Comparison of ENCODE assay signal across 2 cellular contexts in genomic region chr5:150409638-150410523, GRCh38.
TF ChIP-seq lines count a peak whose summit lies in the region.

No MANE protein-coding gene starts in this region.

TF ChIP-seq in HEK293, 187 proteins besides CTCF, POLR2A, EP300 and RAD21 (continued from another document):
- peak; percentile 60 for TF ChIP-seq ZBTB17 (tag by site-specific recombination; IDR thresholded peaks at IDR 0.05)
- TF ChIP-seq PRDM10 (tag by site-specific recombination; IDR thresholded peaks at IDR 0.05), result peak; percentile 92
- TF ChIP-seq ZNF664 (tag by site-specific recombination; IDR thresholded peaks at IDR 0.05), result 0 out of 2 replicates have a peak, but pooled peaks have one; percentile 51
- no peak for TF ChIP-seq ZNF121 (tag by site-specific recombination; IDR thresholded peaks at IDR 0.05)
- no peak for TF ChIP-seq WT1 (tag by site-specific recombination; IDR thresholded peaks at IDR 0.05)
- TF ChIP-seq ZNF777 (tag by site-specific recombination; IDR thresholded peaks at IDR 0.05; ENCODE audit: borderline replicate concordance), result peak; percentile 90

TF ChIP-seq in GM12878, 131 proteins besides CTCF, POLR2A, EP300 and RAD21 (continued from another document and continues in another):
- TF ChIP-seq, protein P1, sequence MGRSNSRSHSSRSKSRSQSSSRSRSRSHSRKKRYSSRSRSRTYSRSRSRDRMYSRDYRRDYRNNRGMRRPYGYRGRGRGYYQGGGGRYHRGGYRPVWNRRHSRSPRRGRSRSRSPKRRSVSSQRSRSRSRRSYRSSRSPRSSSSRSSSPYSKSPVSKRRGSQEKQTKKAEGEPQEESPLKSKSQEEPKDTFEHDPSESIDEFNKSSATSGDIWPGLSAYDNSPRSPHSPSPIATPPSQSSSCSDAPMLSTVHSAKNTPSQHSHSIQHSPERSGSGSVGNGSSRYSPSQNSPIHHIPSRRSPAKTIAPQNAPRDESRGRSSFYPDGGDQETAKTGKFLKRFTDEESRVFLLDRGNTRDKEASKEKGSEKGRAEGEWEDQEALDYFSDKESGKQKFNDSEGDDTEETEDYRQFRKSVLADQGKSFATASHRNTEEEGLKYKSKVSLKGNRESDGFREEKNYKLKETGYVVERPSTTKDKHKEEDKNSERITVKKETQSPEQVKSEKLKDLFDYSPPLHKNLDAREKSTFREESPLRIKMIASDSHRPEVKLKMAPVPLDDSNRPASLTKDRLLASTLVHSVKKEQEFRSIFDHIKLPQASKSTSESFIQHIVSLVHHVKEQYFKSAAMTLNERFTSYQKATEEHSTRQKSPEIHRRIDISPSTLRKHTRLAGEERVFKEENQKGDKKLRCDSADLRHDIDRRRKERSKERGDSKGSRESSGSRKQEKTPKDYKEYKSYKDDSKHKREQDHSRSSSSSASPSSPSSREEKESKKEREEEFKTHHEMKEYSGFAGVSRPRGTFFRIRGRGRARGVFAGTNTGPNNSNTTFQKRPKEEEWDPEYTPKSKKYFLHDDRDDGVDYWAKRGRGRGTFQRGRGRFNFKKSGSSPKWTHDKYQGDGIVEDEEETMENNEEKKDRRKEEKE (IDR thresholded peaks at IDR 0.05), result peak; percentile 76
- TF ChIP-seq NR2F1 (conservative IDR thresholded peaks at IDR 0.05) (0 out of 2 replicates have a peak, but pooled peaks have one; percentile 5), SMC3 (IDR thresholded peaks at IDR 0.05; ENCODE audit: borderline replicate concordance, low read length) (no peak), NFYA (IDR thresholded peaks at IDR 0.05; ENCODE audit: borderline replicate concordance, low read depth, low read length) (no peak), POLR2AphosphoS5 (IDR thresholded peaks at IDR 0.05; ENCODE audit: low read length) (peak; percentile 88), NRF1 (conservative IDR thresholded peaks at IDR 0.05; ENCODE audit: low read depth, low read length) (no peak), BMI1 (IDR thresholded peaks at IDR 0.05; ENCODE audit: borderline replicate concordance) (peak; percentile 83), HDAC2 (IDR thresholded peaks at IDR 0.05) (no peak), PAX8 (IDR thresholded peaks at IDR 0.05) (peak; percentile 28; the same call in 1 of the 2 replicates), SIN3A (IDR thresholded peaks at IDR 0.05; ENCODE audit: low read depth, low read length) (no peak), RELA (IDR thresholded peaks at IDR 0.05; ENCODE audit: borderline replicate concordance, partially characterized antibody) (no peak), HDGF (IDR thresholded peaks at IDR 0.05) (no peak), CREM (IDR thresholded peaks at IDR 0.05; ENCODE audit: low read depth) (peak; percentile 95), ETV6 (conservative IDR thresholded peaks at IDR 0.05 in 1 of 2, IDR thresholded peaks at IDR 0.05 in 1 of 2; ENCODE audit: borderline replicate concordance in 1 of 2, low read depth in 1 of 2) (no peak), BCL3 (IDR thresholded peaks at IDR 0.05; ENCODE audit: borderline replicate concordance, insufficient read depth, low read depth, low read length, poor library complexity, severe bottlenecking) (no peak), PAX5 (IDR thresholded peaks at IDR 0.05; ENCODE audit: borderline replicate concordance, low read depth, low read length) (peak; percentile 54; the same call in 1 of the 2 replicates), ZZZ3 (IDR thresholded peaks at IDR 0.05; ENCODE audit: control insufficient read depth, insufficient read length, low read depth) (no peak), CREB1 (IDR thresholded peaks at IDR 0.05; ENCODE audit: low read depth) (no peak), GATAD2B (conservative IDR thresholded peaks at IDR 0.05; ENCODE audit: low read depth) (0 out of 2 replicates have a peak, but pooled peaks have one; percentile 62), EED (IDR thresholded peaks at IDR 0.05; ENCODE audit: low read depth) (peak; percentile 43; the same call in 1 of the 2 replicates), KLF5 (IDR thresholded peaks at IDR 0.05; ENCODE audit: partially characterized antibody) (no peak), BHLHE40 (IDR thresholded peaks at IDR 0.05; ENCODE audit: borderline replicate concordance in 1 of 2, low read depth in 2 of 2, low read length in 1 of 2) (peak in 1 of 2 experiments; percentile 28; a peak in 2 of 4 replicates), RAD51 (IDR thresholded peaks at IDR 0.05) (no peak), IRF5 (IDR thresholded peaks at IDR 0.05; ENCODE audit: borderline replicate concordance) (no peak), MXI1 (IDR thresholded peaks at IDR 0.05; ENCODE audit: low read depth, low read length) (no peak; the same call in 1 of the 2 replicates), CHD2 (IDR thresholded peaks at IDR 0.05; ENCODE audit: borderline replicate concordance, low read depth, low read length) (no peak), SMAD1 (IDR thresholded peaks at IDR 0.05; ENCODE audit: low read depth, partially characterized antibody) (peak; percentile 36), E4F1 (IDR thresholded peaks at IDR 0.05; ENCODE audit: borderline replicate concordance, partially characterized antibody) (no peak), CHD1 (IDR thresholded peaks at IDR 0.05; ENCODE audit: low read depth, low read length) (0 out of 2 replicates have a peak, but pooled peaks have one; percentile 2), CHD4 (IDR thresholded peaks at IDR 0.05) (no peak), TARDBP (IDR thresholded peaks at IDR 0.05; ENCODE audit: borderline replicate concordance) (no peak), STAT3 (IDR thresholded peaks at IDR 0.05; ENCODE audit: low read depth, low read length) (no peak), SMAD5 (IDR thresholded peaks at IDR 0.05; ENCODE audit: low read depth) (no peak; the same call in none of the 2 replicates), SPI1 (IDR thresholded peaks at IDR 0.05; ENCODE audit: borderline replicate concordance, insufficient read depth, low read depth, low read length) (no peak; the same call in 1 of the 2 replicates), ZNF207 (IDR thresholded peaks at IDR 0.05; ENCODE audit: borderline replicate concordance) (no peak), RCOR1 (conservative IDR thresholded peaks at IDR 0.05; ENCODE audit: low read depth, low read length) (no peak; the same call in 1 of the 2 replicates)
- TF ChIP-seq, protein P2, sequence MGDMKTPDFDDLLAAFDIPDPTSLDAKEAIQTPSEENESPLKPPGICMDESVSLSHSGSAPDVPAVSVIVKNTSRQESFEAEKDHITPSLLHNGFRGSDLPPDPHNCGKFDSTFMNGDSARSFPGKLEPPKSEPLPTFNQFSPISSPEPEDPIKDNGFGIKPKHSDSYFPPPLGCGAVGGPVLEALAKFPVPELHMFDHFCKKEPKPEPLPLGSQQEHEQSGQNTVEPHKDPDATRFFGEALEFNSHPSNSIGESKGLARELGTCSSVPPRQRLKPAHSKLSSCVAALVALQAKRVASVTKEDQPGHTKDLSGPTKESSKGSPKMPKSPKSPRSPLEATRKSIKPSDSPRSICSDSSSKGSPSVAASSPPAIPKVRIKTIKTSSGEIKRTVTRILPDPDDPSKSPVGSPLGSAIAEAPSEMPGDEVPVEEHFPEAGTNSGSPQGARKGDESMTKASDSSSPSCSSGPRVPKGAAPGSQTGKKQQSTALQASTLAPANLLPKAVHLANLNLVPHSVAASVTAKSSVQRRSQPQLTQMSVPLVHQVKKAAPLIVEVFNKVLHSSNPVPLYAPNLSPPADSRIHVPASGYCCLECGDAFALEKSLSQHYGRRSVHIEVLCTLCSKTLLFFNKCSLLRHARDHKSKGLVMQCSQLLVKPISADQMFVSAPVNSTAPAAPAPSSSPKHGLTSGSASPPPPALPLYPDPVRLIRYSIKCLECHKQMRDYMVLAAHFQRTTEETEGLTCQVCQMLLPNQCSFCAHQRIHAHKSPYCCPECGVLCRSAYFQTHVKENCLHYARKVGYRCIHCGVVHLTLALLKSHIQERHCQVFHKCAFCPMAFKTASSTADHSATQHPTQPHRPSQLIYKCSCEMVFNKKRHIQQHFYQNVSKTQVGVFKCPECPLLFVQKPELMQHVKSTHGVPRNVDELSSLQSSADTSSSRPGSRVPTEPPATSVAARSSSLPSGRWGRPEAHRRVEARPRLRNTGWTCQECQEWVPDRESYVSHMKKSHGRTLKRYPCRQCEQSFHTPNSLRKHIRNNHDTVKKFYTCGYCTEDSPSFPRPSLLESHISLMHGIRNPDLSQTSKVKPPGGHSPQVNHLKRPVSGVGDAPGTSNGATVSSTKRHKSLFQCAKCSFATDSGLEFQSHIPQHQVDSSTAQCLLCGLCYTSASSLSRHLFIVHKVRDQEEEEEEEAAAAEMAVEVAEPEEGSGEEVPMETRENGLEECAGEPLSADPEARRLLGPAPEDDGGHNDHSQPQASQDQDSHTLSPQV (IDR thresholded peaks at IDR 0.05), result no peak
- TF ChIP-seq, protein P3, sequence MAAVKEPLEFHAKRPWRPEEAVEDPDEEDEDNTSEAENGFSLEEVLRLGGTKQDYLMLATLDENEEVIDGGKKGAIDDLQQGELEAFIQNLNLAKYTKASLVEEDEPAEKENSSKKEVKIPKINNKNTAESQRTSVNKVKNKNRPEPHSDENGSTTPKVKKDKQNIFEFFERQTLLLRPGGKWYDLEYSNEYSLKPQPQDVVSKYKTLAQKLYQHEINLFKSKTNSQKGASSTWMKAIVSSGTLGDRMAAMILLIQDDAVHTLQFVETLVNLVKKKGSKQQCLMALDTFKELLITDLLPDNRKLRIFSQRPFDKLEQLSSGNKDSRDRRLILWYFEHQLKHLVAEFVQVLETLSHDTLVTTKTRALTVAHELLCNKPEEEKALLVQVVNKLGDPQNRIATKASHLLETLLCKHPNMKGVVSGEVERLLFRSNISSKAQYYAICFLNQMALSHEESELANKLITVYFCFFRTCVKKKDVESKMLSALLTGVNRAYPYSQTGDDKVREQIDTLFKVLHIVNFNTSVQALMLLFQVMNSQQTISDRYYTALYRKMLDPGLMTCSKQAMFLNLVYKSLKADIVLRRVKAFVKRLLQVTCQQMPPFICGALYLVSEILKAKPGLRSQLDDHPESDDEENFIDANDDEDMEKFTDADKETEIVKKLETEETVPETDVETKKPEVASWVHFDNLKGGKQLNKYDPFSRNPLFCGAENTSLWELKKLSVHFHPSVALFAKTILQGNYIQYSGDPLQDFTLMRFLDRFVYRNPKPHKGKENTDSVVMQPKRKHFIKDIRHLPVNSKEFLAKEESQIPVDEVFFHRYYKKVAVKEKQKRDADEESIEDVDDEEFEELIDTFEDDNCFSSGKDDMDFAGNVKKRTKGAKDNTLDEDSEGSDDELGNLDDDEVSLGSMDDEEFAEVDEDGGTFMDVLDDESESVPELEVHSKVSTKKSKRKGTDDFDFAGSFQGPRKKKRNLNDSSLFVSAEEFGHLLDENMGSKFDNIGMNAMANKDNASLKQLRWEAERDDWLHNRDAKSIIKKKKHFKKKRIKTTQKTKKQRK (IDR thresholded peaks at IDR 0.05; ENCODE audit: low read depth, low read length), result no peak
- TF ChIP-seq, protein P4, sequence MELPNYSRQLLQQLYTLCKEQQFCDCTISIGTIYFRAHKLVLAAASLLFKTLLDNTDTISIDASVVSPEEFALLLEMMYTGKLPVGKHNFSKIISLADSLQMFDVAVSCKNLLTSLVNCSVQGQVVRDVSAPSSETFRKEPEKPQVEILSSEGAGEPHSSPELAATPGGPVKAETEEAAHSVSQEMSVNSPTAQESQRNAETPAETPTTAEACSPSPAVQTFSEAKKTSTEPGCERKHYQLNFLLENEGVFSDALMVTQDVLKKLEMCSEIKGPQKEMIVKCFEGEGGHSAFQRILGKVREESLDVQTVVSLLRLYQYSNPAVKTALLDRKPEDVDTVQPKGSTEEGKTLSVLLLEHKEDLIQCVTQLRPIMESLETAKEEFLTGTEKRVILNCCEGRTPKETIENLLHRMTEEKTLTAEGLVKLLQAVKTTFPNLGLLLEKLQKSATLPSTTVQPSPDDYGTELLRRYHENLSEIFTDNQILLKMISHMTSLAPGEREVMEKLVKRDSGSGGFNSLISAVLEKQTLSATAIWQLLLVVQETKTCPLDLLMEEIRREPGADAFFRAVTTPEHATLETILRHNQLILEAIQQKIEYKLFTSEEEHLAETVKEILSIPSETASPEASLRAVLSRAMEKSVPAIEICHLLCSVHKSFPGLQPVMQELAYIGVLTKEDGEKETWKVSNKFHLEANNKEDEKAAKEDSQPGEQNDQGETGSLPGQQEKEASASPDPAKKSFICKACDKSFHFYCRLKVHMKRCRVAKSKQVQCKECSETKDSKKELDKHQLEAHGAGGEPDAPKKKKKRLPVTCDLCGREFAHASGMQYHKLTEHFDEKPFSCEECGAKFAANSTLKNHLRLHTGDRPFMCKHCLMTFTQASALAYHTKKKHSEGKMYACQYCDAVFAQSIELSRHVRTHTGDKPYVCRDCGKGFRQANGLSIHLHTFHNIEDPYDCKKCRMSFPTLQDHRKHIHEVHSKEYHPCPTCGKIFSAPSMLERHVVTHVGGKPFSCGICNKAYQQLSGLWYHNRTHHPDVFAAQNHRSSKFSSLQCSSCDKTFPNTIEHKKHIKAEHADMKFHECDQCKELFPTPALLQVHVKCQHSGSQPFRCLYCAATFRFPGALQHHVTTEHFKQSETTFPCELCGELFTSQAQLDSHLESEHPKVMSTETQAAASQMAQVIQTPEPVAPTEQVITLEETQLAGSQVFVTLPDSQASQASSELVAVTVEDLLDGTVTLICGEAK (IDR thresholded peaks at IDR 0.05; ENCODE audit: borderline replicate concordance), result no peak
